ENCODE assay signal across 16 cellular contexts in the genomic region with DNA sequence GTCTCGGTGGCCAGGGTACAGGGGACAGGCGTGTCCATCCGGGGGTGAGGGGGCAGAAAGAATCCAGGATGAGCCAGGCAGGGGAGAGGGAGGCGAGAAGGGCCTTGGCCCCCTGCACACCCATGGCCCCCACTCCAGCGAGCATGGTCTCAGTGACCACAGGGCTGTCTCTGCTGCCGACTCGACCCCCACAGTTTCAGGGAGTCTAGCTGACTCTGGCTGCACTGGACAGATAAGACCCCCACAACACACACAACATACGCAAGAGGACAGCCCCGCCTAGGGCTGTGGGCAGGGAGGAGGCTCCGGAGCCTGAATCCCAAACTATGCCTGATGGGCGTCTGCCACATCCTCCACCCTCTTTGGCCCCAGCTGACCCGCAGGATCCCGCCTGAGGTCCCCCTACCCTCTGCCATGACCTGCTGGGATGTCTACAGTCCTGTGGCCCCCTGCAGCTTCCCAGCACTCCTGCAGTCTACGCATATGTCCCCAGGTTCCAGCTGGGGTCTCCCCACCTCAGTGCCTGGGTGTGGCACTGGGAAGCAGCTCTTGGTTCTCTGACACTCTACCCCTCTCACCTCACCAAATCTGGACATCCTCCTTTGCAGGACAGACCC. TPM values are rescaled to one million over a fixed set of nuclear protein-coding genes. Genes with fewer than 3 reads are reported as not detected.
DNase-seq lines count a peak whose midpoint lies in the region; ATAC-seq and TF ChIP-seq lines count a peak whose summit lies in the region.
"Had no signal": no experiment of that assay in that cellular context is flagged by ENCODE, and none has a peak within 500 bp of the region (broad histone marks: within the 10 kb centered on the region; RNA-seq: fewer than 3 reads in every experiment).

No MANE protein-coding gene starts in this region.

- no peaks in the 10 kb centered on the region for H3K27me3 Mint-ChIP-seq in activated naive CD4-positive, alpha-beta T cell treated with anti-CD3 and anti-CD28 coated beads, Interleukin-2, amount 50 U/mL, for 24 hours
- H3K27me3 Mint-ChIP-seq in activated naive CD4-positive, alpha-beta T cell treated with anti-CD3 and anti-CD28 coated beads, Interleukin-2, amount 10 ng/mL, durations not matched to agents 7 days and 5 days: no peaks in the 10 kb centered on the region
- H3K27me3 Mint-ChIP-seq in glutamatergic neuron (ENCODE audit: unreplicated experiment) (no peaks in the 10 kb centered on the region), Caco-2 (ENCODE audit: insufficient read depth, unreplicated experiment) (no peaks in the 10 kb centered on the region)
- H3K27me3 Mint-ChIP-seq: CD4-positive, CD25-positive, alpha-beta regulatory T cell had no signal

- no peak for DNase-seq in activated naive CD4-positive, alpha-beta T cell treated with anti-CD3 and anti-CD28 coated beads, Interleukin-2, amount 10 ng/mL, durations not matched to agents 7 days and 5 days
- no peak for DNase-seq in NT2/D1 (ENCODE audit: low read depth, low spot score)
- peak; percentile 8 for DNase-seq in glutamatergic neuron
- peak; percentile 76 for DNase-seq in osteoblast (ENCODE audit: insufficient read length, low spot score, missing footprints)
- no peak for DNase-seq in activated gamma-delta T cell (lab: John Stamatoyannopoulos, UW)
- DNase-seq in Caco-2: no peak
- DNase-seq: 8988T; Calu3; CD4-positive, CD25-positive, alpha-beta regulatory T cell; DND-41; GF-D8; GM23248 had no signal

- no peaks in the 10 kb centered on the region for H3K9me3 Mint-ChIP-seq in activated naive CD4-positive, alpha-beta T cell treated with anti-CD3 and anti-CD28 coated beads, Interleukin-2, amount 50 U/mL, for 24 hours
- no peaks in the 10 kb centered on the region for H3K9me3 Mint-ChIP-seq in activated naive CD4-positive, alpha-beta T cell treated with anti-CD3 and anti-CD28 coated beads, Interleukin-2, amount 10 ng/mL, durations not matched to agents 7 days and 5 days
- H3K9me3 Mint-ChIP-seq in glutamatergic neuron (ENCODE audit: unreplicated experiment) (peaks cover 3% of the 10 kb centered on the region), Caco-2 (ENCODE audit: unreplicated experiment) (no peaks in the 10 kb centered on the region)
- H3K9me3 Mint-ChIP-seq: CD4-positive, CD25-positive, alpha-beta regulatory T cell had no signal

- ATAC-seq in HG02571 (IDR thresholded peaks at IDR 0.05; ENCODE audit: unreplicated experiment): no peak
- ATAC-seq: HepG2 had no signal

- POLR2A ChIA-PET in Caco-2 (lab: Charles Lee): no interaction called here

- H3K9me3 ChIP-seq in NT2/D1 (ENCODE audit: insufficient read depth, low read length) (no peaks in the 10 kb centered on the region), osteoblast (ENCODE audit: low read depth, low read length) (no peaks in the 10 kb centered on the region), Caco-2 (no peaks in the 10 kb centered on the region)
- H3K9me3 ChIP-seq: BLaER1 treated with 17β-estradiol and CSF1 and Interleukin-3, amounts not matched to agents 10 nM and 100 nM had no signal

- H3K4me3 Mint-ChIP-seq in activated naive CD4-positive, alpha-beta T cell treated with anti-CD3 and anti-CD28 coated beads, Interleukin-2, amount 50 U/mL, for 24 hours: no peak overlapping the region
- no peak overlapping the region for H3K4me3 Mint-ChIP-seq in activated naive CD4-positive, alpha-beta T cell treated with anti-CD3 and anti-CD28 coated beads, Interleukin-2, amount 10 ng/mL, durations not matched to agents 7 days and 5 days
- H3K4me3 Mint-ChIP-seq in glutamatergic neuron (ENCODE audit: unreplicated experiment): no peak overlapping the region
- H3K4me3 Mint-ChIP-seq in Caco-2 (ENCODE audit: unreplicated experiment): no peak overlapping the region
- H3K4me3 Mint-ChIP-seq: CD4-positive, CD25-positive, alpha-beta regulatory T cell had no signal

- CTCF ChIA-PET in activated naive CD4-positive, alpha-beta T cell treated with anti-CD3 and anti-CD28 coated beads, Interleukin-2, amount 10 ng/mL, durations not matched to agents 7 days and 5 days (lab: Charles Lee): no interaction called here
- CTCF ChIA-PET in Caco-2 (lab: Charles Lee): no interaction called here

- no peak overlapping the region for H3K4me2 ChIP-seq in osteoblast (ENCODE audit: insufficient read depth, low read length)
- H3K4me2 ChIP-seq: BLaER1 treated with 17β-estradiol and CSF1 and Interleukin-3, amounts not matched to agents 10 nM and 100 nM had no signal

- H3K4me1 Mint-ChIP-seq in activated naive CD4-positive, alpha-beta T cell treated with anti-CD3 and anti-CD28 coated beads, Interleukin-2, amount 50 U/mL, for 24 hours: no peaks in the 10 kb centered on the region
- no peaks in the 10 kb centered on the region for H3K4me1 Mint-ChIP-seq in activated naive CD4-positive, alpha-beta T cell treated with anti-CD3 and anti-CD28 coated beads, Interleukin-2, amount 10 ng/mL, durations not matched to agents 7 days and 5 days
- peaks cover 9% of the 10 kb centered on the region for H3K4me1 Mint-ChIP-seq in glutamatergic neuron (ENCODE audit: low read depth, unreplicated experiment)
- H3K4me1 Mint-ChIP-seq in Caco-2 (ENCODE audit: low read depth, unreplicated experiment): no peaks in the 10 kb centered on the region
- H3K4me1 Mint-ChIP-seq: CD4-positive, CD25-positive, alpha-beta regulatory T cell had no signal

- TF ChIP-seq CTCF in glutamatergic neuron (IDR thresholded peaks at IDR 0.05; ENCODE audit: partially characterized antibody, unreplicated experiment) (no peak), osteoblast (IDR thresholded peaks at IDR 0.05; ENCODE audit: extremely low read depth, low read depth, low read length) (no peak), Caco-2 (IDR thresholded peaks at IDR 0.05; ENCODE audit: insufficient read depth in 1 of 2, low read depth in 1 of 2, low read length in 1 of 2, severe bottlenecking in 1 of 2, unreplicated experiment in 1 of 2) (no peak)

- H3K79me2 ChIP-seq in osteoblast (ENCODE audit: insufficient read depth, low read length): no peaks in the 10 kb centered on the region

- peak overlapping the region; percentile 8 for H3K9ac ChIP-seq in NT2/D1 (ENCODE audit: insufficient read length, low read depth)
- H3K9ac ChIP-seq: BLaER1 treated with 17β-estradiol and CSF1 and Interleukin-3, amounts not matched to agents 10 nM and 100 nM; GM23248 had no signal

- intact Hi-C loops in Caco-2 (cut with micrococcal nuclease; ENCODE audit: unreplicated experiment): no loop called here

- H3K36me3 ChIP-seq in NT2/D1 (ENCODE audit: insufficient read depth, insufficient read length, low read length) (peaks cover 44% of the 10 kb centered on the region), osteoblast (ENCODE audit: insufficient read depth, low read length) (no peaks in the 10 kb centered on the region), Caco-2 (ENCODE audit: control insufficient read depth, insufficient read depth, low read length) (no peaks in the 10 kb centered on the region)
- H3K36me3 ChIP-seq: BLaER1 treated with 17β-estradiol and CSF1 and Interleukin-3, amounts not matched to agents 10 nM and 100 nM had no signal

- H3K27me3 ChIP-seq in NT2/D1 (ENCODE audit: insufficient read depth, insufficient read length) (no peaks in the 10 kb centered on the region), osteoblast (ENCODE audit: insufficient read depth, low read length) (no peaks in the 10 kb centered on the region), Caco-2 (replicated peaks; ENCODE audit: control insufficient read depth, insufficient read depth, low read length) (no peaks in the 10 kb centered on the region)
- H3K27me3 ChIP-seq: BLaER1 treated with 17β-estradiol and CSF1 and Interleukin-3, amounts not matched to agents 10 nM and 100 nM had no signal

- no TSS peak for BruUV-seq in Caco-2 (replicated peaks; lab: Mats Ljungman, UMichigan)

- H3K4me1 ChIP-seq in NT2/D1 (ENCODE audit: insufficient read depth, insufficient read length) (peaks cover 25% of the 10 kb centered on the region), osteoblast (ENCODE audit: insufficient read depth, low read length) (no peaks in the 10 kb centered on the region), Caco-2 (no peaks in the 10 kb centered on the region)

- H3K27ac Mint-ChIP-seq in activated naive CD4-positive, alpha-beta T cell treated with anti-CD3 and anti-CD28 coated beads, Interleukin-2, amount 50 U/mL, for 24 hours: peak overlapping the region; percentile 51
- H3K27ac Mint-ChIP-seq in activated naive CD4-positive, alpha-beta T cell treated with anti-CD3 and anti-CD28 coated beads, Interleukin-2, amount 10 ng/mL, durations not matched to agents 7 days and 5 days: no peak overlapping the region
- H3K27ac Mint-ChIP-seq in glutamatergic neuron (ENCODE audit: unreplicated experiment) (no peak overlapping the region), Caco-2 (ENCODE audit: unreplicated experiment) (no peak overlapping the region)
- H3K27ac Mint-ChIP-seq: CD4-positive, CD25-positive, alpha-beta regulatory T cell had no signal

- H3K4me3 ChIP-seq in NT2/D1 (ENCODE audit: insufficient read length, low read depth) (no peak overlapping the region), osteoblast (ENCODE audit: insufficient read depth, low read length) (no peak overlapping the region), Caco-2 (ENCODE audit: low read depth, low read length) (no peak overlapping the region)
- H3K4me3 ChIP-seq: BLaER1 treated with 17β-estradiol and CSF1 and Interleukin-3, amounts not matched to agents 10 nM and 100 nM; GM23248 had no signal

- no peak overlapping the region for H2AFZ ChIP-seq in osteoblast (ENCODE audit: low read length)
- H2AFZ ChIP-seq: GM23248 had no signal

- no peaks in the 10 kb centered on the region for H3K36me3 Mint-ChIP-seq in activated naive CD4-positive, alpha-beta T cell treated with anti-CD3 and anti-CD28 coated beads, Interleukin-2, amount 50 U/mL, for 24 hours
- no peaks in the 10 kb centered on the region for H3K36me3 Mint-ChIP-seq in activated naive CD4-positive, alpha-beta T cell treated with anti-CD3 and anti-CD28 coated beads, Interleukin-2, amount 10 ng/mL, durations not matched to agents 7 days and 5 days
- H3K36me3 Mint-ChIP-seq in glutamatergic neuron (ENCODE audit: unreplicated experiment): no peaks in the 10 kb centered on the region
- no peaks in the 10 kb centered on the region for H3K36me3 Mint-ChIP-seq in Caco-2 (ENCODE audit: insufficient read depth, unreplicated experiment)
- H3K36me3 Mint-ChIP-seq: CD4-positive, CD25-positive, alpha-beta regulatory T cell had no signal

- H3K27ac ChIP-seq in osteoblast (ENCODE audit: low read depth, low read length): no peak overlapping the region
- H3K27ac ChIP-seq: BLaER1 treated with 17β-estradiol and CSF1 and Interleukin-3, amounts not matched to agents 10 nM and 100 nM; GM23248 had no signal

- H4K20me1 ChIP-seq in osteoblast (ENCODE audit: insufficient read depth, low read length): no peaks in the 10 kb centered on the region

RNA-seq across cellular contexts. Expression of a gene that starts 22.0 kb away (rescaled TPM):
- 13.8 TPM for total RNA-seq in glutamatergic neuron (ENCODE audit: unreplicated experiment)
- 0.36 and 0.88 TPM in 2 replicates for total RNA-seq in osteoblast
- total RNA-seq in Caco-2 (2022): 0.32 and 0.68 TPM in 2 replicates

Comparison
In these comparisons a context has a peak if more than half of its experiments do, and no peak if none do; other contexts are left out.
1. DNase-seq: peak in glutamatergic neuron (single experiment) and osteoblast (single experiment); none in activated naive CD4-positive, alpha-beta T cell treated with anti-CD3 and anti-CD28 coated beads, Interleukin-2, amount 10 ng/mL, durations not matched to agents 7 days and 5 days (single experiment), NT2/D1 (single experiment), activated gamma-delta T cell (single experiment) and Caco-2 (0 of 2).